24 cellular contexts compared by ENCODE assay signal in the genomic region with DNA sequence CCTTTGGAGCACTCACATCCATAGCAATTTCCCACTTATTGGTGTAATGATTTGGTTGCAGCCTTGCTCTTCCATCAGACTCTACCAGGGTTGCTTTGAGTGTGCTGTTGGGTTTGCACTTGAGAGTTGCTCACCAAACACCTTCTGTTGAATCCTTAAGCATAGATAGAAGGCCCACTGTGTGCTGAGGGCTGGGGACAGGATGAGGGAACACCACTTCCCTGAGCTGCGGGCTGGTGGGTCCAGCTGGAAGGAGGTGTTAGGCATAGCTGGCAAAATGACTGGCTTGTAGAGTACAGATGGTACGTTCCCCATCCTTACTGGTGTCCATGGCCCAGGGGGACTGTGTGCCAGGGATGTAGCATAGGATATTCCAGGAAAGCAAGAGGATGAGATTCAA.
"Had no signal": no experiment of that assay in that cellular context is flagged by ENCODE, and none has a peak within 500 bp of the region (broad histone marks: within the 10 kb centered on the region; RNA-seq: fewer than 3 reads in every experiment).

No MANE protein-coding gene starts in this region.

- H3K4me3 ChIP-seq: right lobe of liver, testis, transverse colon had no signal

- H3K36me3 ChIP-seq: right lobe of liver, transverse colon had no signal

- H3K27me3 ChIP-seq: right lobe of liver, testis, transverse colon had no signal

- H3K9me3 ChIP-seq: right lobe of liver, testis, transverse colon had no signal

- DNase-seq: activated CD4-positive, alpha-beta memory T cell treated with anti-CD3 and anti-CD28 coated beads for 36 hours; activated CD4-positive, alpha-beta T cell treated with anti-CD3 and anti-CD28 coated beads, Interleukin-2, amount 10 ng/mL, durations not matched to agents 24 days and 14 days; activated gamma-delta T cell; activated naive CD8-positive, alpha-beta T cell treated with anti-CD3 and anti-CD28 coated beads, Interleukin-2, amount 50 U/mL, for 24 hours; activated T-cell treated with anti-CD3 and anti-CD28 coated beads for 4 hours; amygdala; foreskin fibroblast; hippocampal formation; kidney; left colon; mammary epithelial cell; naive B cell; stimulated activated CD4-positive, alpha-beta T cell treated with anti-CD3 and anti-CD28 coated beads, Interleukin-12 subunit alpha, Interleukin-12 subunit beta, amount 100 ng/mL, for 4 hours; stimulated activated CD4-positive, alpha-beta T cell treated with anti-CD3 and anti-CD28 coated beads, Interleukin-4, amount 100 ng/mL, for 1 hour; stimulated activated naive CD8-positive, alpha-beta T cell treated with anti-CD3 and anti-CD28 coated beads, Interleukin-15, Interleukin-2, amounts not matched to agents 100 U/mL and 50 U/mL, for 24 hours; T-helper 2 cell; transverse colon had no signal

- H3K4me3 Mint-ChIP-seq: activated CD4-positive, alpha-beta memory T cell treated with anti-CD3 and anti-CD28 coated beads for 36 hours; activated CD4-positive, alpha-beta T cell treated with anti-CD3 and anti-CD28 coated beads, Interleukin-2, amount 10 ng/mL, durations not matched to agents 24 days and 14 days; activated naive CD4-positive, alpha-beta T cell treated with anti-CD3 and anti-CD28 coated beads, Interleukin-2, amount 50 U/mL, for 24 hours; activated naive CD8-positive, alpha-beta T cell treated with anti-CD3 and anti-CD28 coated beads, Interleukin-2, amount 50 U/mL, for 24 hours; activated T-helper 1 cell treated with anti-CD3 and anti-CD28 coated beads, Interleukin-12 subunit alpha, Interleukin-12 subunit beta, Interleukin-2, Interleukin-4 antibody, amounts not matched to agents 30 ng/mL and 10 ng/mL and 1 ng/mL, durations not matched to agents 14 hours and 24 hours and 36 hours; central memory CD8-positive, alpha-beta T cell; mesothelial cell of epicardium had no signal

- H3K9me3 Mint-ChIP-seq: activated CD4-positive, alpha-beta memory T cell treated with anti-CD3 and anti-CD28 coated beads for 36 hours; activated naive CD4-positive, alpha-beta T cell treated with anti-CD3 and anti-CD28 coated beads, Interleukin-2, amount 50 U/mL, for 24 hours; activated naive CD8-positive, alpha-beta T cell treated with anti-CD3 and anti-CD28 coated beads, Interleukin-2, amount 50 U/mL, for 24 hours; central memory CD8-positive, alpha-beta T cell; mesothelial cell of epicardium; naive B cell had no signal

- H3K27ac ChIP-seq: right lobe of liver, testis, transverse colon had no signal

- H3K27ac Mint-ChIP-seq: activated CD4-positive, alpha-beta memory T cell treated with anti-CD3 and anti-CD28 coated beads for 36 hours; activated CD4-positive, alpha-beta T cell treated with anti-CD3 and anti-CD28 coated beads, Interleukin-2, amount 10 ng/mL, durations not matched to agents 24 days and 14 days; activated naive CD4-positive, alpha-beta T cell treated with anti-CD3 and anti-CD28 coated beads, Interleukin-2, amount 50 U/mL, for 24 hours; activated naive CD8-positive, alpha-beta T cell treated with anti-CD3 and anti-CD28 coated beads, Interleukin-2, amount 50 U/mL, for 24 hours; activated T-helper 1 cell treated with anti-CD3 and anti-CD28 coated beads, Interleukin-12 subunit alpha, Interleukin-12 subunit beta, Interleukin-2, Interleukin-4 antibody, amounts not matched to agents 30 ng/mL and 10 ng/mL and 1 ng/mL, durations not matched to agents 14 hours and 24 hours and 36 hours; naive B cell had no signal

- ATAC-seq: activated naive CD8-positive, alpha-beta T cell treated with anti-CD3 and anti-CD28 coated beads, Interleukin-2, amount 50 U/mL, for 24 hours; esophagus mucosa; left colon; right lobe of liver; stimulated activated naive CD8-positive, alpha-beta T cell treated with anti-CD3 and anti-CD28 coated beads, Interleukin-15, Interleukin-2, amounts not matched to agents 100 U/mL and 50 U/mL, for 24 hours had no signal

- H3K27me3 Mint-ChIP-seq: activated naive CD4-positive, alpha-beta T cell treated with anti-CD3 and anti-CD28 coated beads, Interleukin-2, amount 50 U/mL, for 24 hours; central memory CD8-positive, alpha-beta T cell; naive B cell had no signal
